Comparison of ENCODE assay signal across 2 cellular contexts in the genomic region with DNA sequence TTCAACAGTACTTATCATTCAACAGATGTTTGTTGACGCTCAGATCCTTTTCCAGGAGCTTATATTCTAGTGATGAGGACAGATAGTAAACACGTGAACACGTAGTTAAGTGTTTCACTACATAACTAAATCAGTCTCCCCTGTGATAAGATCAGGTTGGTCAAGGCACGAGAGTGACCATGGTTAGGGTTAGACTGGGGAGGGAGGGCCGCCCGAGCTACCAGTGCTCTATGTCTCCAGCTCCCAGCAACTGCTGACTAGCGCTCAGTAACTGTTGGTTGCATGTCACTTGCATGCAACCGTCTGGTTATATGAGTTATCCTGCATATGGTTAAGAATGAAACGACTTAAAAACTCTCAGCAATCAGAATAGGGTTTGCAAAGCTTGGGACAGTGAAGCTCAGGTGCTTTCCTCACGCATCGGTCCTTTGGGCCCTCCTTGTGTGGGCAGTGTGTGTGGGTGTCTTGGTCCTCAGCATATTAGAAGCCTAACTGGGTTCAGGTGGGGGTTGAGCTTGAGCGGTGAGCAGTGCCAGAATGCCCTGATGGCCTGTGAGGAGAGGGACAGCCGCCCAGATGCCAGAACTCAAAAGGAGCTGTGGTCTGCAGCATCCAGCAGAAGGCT.
TF ChIP-seq lines count a peak whose summit lies in the region.

No MANE protein-coding gene starts in this region.

TF ChIP-seq in HepG2, 621 proteins besides CTCF, POLR2A, EP300 and RAD21:
- TF ChIP-seq ZNF501 (CRISPR knock-in tag; IDR thresholded peaks at IDR 0.05) (0 out of 2 replicates have a peak, but pooled peaks have one; percentile 11), PAF1 (CRISPR knock-in tag; IDR thresholded peaks at IDR 0.05) (no peak)

TF ChIP-seq in H1, 55 proteins besides CTCF, POLR2A, EP300 and RAD21:
- TF ChIP-seq BACH1 (IDR thresholded peaks at IDR 0.05; ENCODE audit: low read length) = no peak
